ENCODE assay signal across 23 cellular contexts in genomic region chr3:56502738-56503137, GRCh38. TPM values are rescaled to one million over a fixed set of nuclear protein-coding genes. Genes with fewer than 3 reads are reported as not detected.
"Had no signal": no experiment of that assay in that cellular context is flagged by ENCODE, and none has a peak within 500 bp of the region (broad histone marks: within the 10 kb centered on the region; RNA-seq: fewer than 3 reads in every experiment).

No MANE protein-coding gene starts in this region.

- H3K4me3 ChIP-seq: coronary artery, dorsolateral prefrontal cortex, esophagus muscularis mucosa, gastroesophageal sphincter, heart right ventricle, left lung, lower lobe of right lung, mucosa of descending colon had no signal

- FAIRE-seq: colon, endothelial cell of umbilical vein, frontal cortex, islet of Langerhans, keratinocyte had no signal

- H3K27me3 ChIP-seq: dorsolateral prefrontal cortex, foreskin keratinocyte, gastroesophageal sphincter, left lung had no signal

- H3K4me1 ChIP-seq: esophagus muscularis mucosa, foreskin keratinocyte, gastroesophageal sphincter, heart right ventricle, left lung, lower lobe of right lung had no signal

- H3K36me3 ChIP-seq: esophagus muscularis mucosa, gastroesophageal sphincter, heart right ventricle, left lung, lower lobe of right lung had no signal

- ATAC-seq: foreskin keratinocyte, gastroesophageal sphincter, heart right ventricle, left cardiac atrium, left lung, left ventricle myocardium superior, lower lobe of right lung, mucosa of descending colon had no signal

- DNase-seq: dermis blood vessel endothelial cell; dorsolateral prefrontal cortex; effector CD4-positive, alpha-beta T cell; effector memory CD4-positive, alpha-beta T cell; foreskin keratinocyte; heart right ventricle; hippocampal formation; left cardiac atrium; left lung; left ventricle myocardium superior; lower lobe of right lung; mesenchymal stem cell; mucosa of descending colon; naive B cell had no signal

- H3K4me3 Mint-ChIP-seq: mesothelial cell of epicardium had no signal

- H3K36me3 Mint-ChIP-seq: mesothelial cell of epicardium had no signal

- H3K4me1 Mint-ChIP-seq: mesothelial cell of epicardium, naive B cell had no signal

- H3K9me3 ChIP-seq: esophagus muscularis mucosa, gastroesophageal sphincter, heart right ventricle, left lung, lower lobe of right lung, mucosa of descending colon had no signal

- H3K27ac ChIP-seq: coronary artery, dorsolateral prefrontal cortex, esophagus muscularis mucosa, foreskin keratinocyte, gastroesophageal sphincter, heart right ventricle, left lung, lower lobe of right lung had no signal

- H3K27ac Mint-ChIP-seq: mesothelial cell of epicardium, naive B cell had no signal

RNA-seq across cellular contexts. Expression of gene ERC2, which starts 34.5 kb away (rescaled TPM):
- total RNA-seq: foreskin keratinocyte had no signal
